ENCODE assay signal across 10 cellular contexts in genomic region chr4:87078987-87079469, GRCh38.
DNase-seq lines count a peak whose midpoint lies in the region; ATAC-seq, FAIRE-seq and TF ChIP-seq lines count a peak whose summit lies in the region.
"Had no signal": no experiment of that assay in that cellular context is flagged by ENCODE, and none has a peak within 500 bp of the region (broad histone marks: within the 10 kb centered on the region; RNA-seq: fewer than 3 reads in every experiment).

No MANE protein-coding gene starts in this region.

- no peaks in the 10 kb centered on the region for H3K9me3 Mint-ChIP-seq in activated CD8-positive, alpha-beta memory T cell treated with anti-CD3 and anti-CD28 coated beads, Interleukin-2, amount 10 ng/mL, durations not matched to agents 7 days and 5 days (ENCODE audit: low read depth)
- H3K9me3 Mint-ChIP-seq in endothelial cell (ENCODE audit: unreplicated experiment) = no peaks in the 10 kb centered on the region
- peaks cover 0 to 1% (median 0%) of the 10 kb centered on the region in 8 donors for H3K9me3 Mint-ChIP-seq in CD4-positive, alpha-beta memory T cell

- POLR2A ChIA-PET in CD4-positive, alpha-beta memory T cell (lab: Charles Lee; ENCODE audit: partially characterized antibody) = no interaction called here

- H3K36me3 Mint-ChIP-seq in activated CD8-positive, alpha-beta memory T cell treated with anti-CD3 and anti-CD28 coated beads, Interleukin-2, amount 10 ng/mL, durations not matched to agents 7 days and 5 days = peaks cover 14% of the 10 kb centered on the region
- no peaks in the 10 kb centered on the region for H3K36me3 Mint-ChIP-seq in endothelial cell (ENCODE audit: low read depth, unreplicated experiment)
- H3K36me3 Mint-ChIP-seq in CD4-positive, alpha-beta memory T cell = no peaks in the 10 kb centered on the region

- 16 to 51% methylated on average over 6 of the region's 6 CpGs for WGBS in sigmoid colon, 2 donors

- H3K4me3 ChIP-seq in bronchial epithelial cell (ENCODE audit: low read depth, low read length) = no peak overlapping the region
- peak overlapping the region in 1 of 4 donors; percentile 10 for H3K4me3 ChIP-seq in sigmoid colon
- H3K4me3 ChIP-seq in CD4-positive, alpha-beta memory T cell (ENCODE audit: low read length in 2 of 2) = no peak overlapping the region

- TF ChIP-seq CTCF in bronchial epithelial cell (IDR thresholded peaks at IDR 0.05; ENCODE audit: insufficient read depth, low read length, severe bottlenecking) (no peak), sigmoid colon (IDR thresholded peaks at IDR 0.05) (no peak), endothelial cell (IDR thresholded peaks at IDR 0.05; ENCODE audit: unreplicated experiment) (no peak)

- H3K4me3 Mint-ChIP-seq in activated CD8-positive, alpha-beta memory T cell treated with anti-CD3 and anti-CD28 coated beads, Interleukin-2, amount 10 ng/mL, durations not matched to agents 7 days and 5 days = no peak overlapping the region
- H3K4me3 Mint-ChIP-seq in endothelial cell (ENCODE audit: unreplicated experiment) = no peak overlapping the region
- no peak overlapping the region for H3K4me3 Mint-ChIP-seq in CD4-positive, alpha-beta memory T cell

- H3K27ac ChIP-seq in sigmoid colon = peak overlapping the region; percentile 77 to 87 (median 85)
- H3K27ac ChIP-seq in CD4-positive, alpha-beta memory T cell (ENCODE audit: low read depth, low read length) = no peak overlapping the region

- no peaks in the 10 kb centered on the region for H3K27me3 Mint-ChIP-seq in activated CD8-positive, alpha-beta memory T cell treated with anti-CD3 and anti-CD28 coated beads, Interleukin-2, amount 10 ng/mL, durations not matched to agents 7 days and 5 days
- H3K27me3 Mint-ChIP-seq in endothelial cell (ENCODE audit: unreplicated experiment) = peaks cover 1% of the 10 kb centered on the region
- H3K27me3 Mint-ChIP-seq in CD4-positive, alpha-beta memory T cell = no peaks in the 10 kb centered on the region

- H3K4me1 ChIP-seq in sigmoid colon = peaks cover 0 to 100% (median 91%) of the 10 kb centered on the region in 4 donors
- H3K4me1 ChIP-seq in CD4-positive, alpha-beta memory T cell (ENCODE audit: insufficient read depth, low read length) = peaks cover 28% of the 10 kb centered on the region

- no peak overlapping the region for H3K27ac Mint-ChIP-seq in activated CD8-positive, alpha-beta memory T cell treated with anti-CD3 and anti-CD28 coated beads, Interleukin-2, amount 10 ng/mL, durations not matched to agents 7 days and 5 days
- no peak overlapping the region for H3K27ac Mint-ChIP-seq in endothelial cell (ENCODE audit: unreplicated experiment)
- H3K27ac Mint-ChIP-seq in CD4-positive, alpha-beta memory T cell = no peak overlapping the region

- intact Hi-C loops in sigmoid colon (cut with DNase I) = no loop called here
- intact Hi-C loops in CD4-positive, alpha-beta memory T cell (cut with micrococcal nuclease) = no loop called here

- H3K4me1 Mint-ChIP-seq in activated CD8-positive, alpha-beta memory T cell treated with anti-CD3 and anti-CD28 coated beads, Interleukin-2, amount 10 ng/mL, durations not matched to agents 7 days and 5 days = peaks cover 22% of the 10 kb centered on the region
- H3K4me1 Mint-ChIP-seq in endothelial cell (ENCODE audit: unreplicated experiment) = peaks cover 20% of the 10 kb centered on the region
- peaks cover 38 to 67% (median 49%) of the 10 kb centered on the region in 4 donors for H3K4me1 Mint-ChIP-seq in CD4-positive, alpha-beta memory T cell

- no peak for FAIRE-seq in bronchial epithelial cell (lab: Jason Lieb, UNC)

- H3K36me3 ChIP-seq in bronchial epithelial cell (ENCODE audit: control insufficient read depth, insufficient read depth, low read length) (peaks cover 3% of the 10 kb centered on the region), sigmoid colon (no peaks in the 10 kb centered on the region)
- no peaks in the 10 kb centered on the region for H3K36me3 ChIP-seq in CD4-positive, alpha-beta memory T cell (ENCODE audit: insufficient read depth, low read length)

- CTCF ChIA-PET in activated CD8-positive, alpha-beta memory T cell treated with anti-CD3 and anti-CD28 coated beads, Interleukin-2, amount 10 ng/mL, durations not matched to agents 7 days and 5 days (lab: Charles Lee) = interaction anchor here (1.0 to 1.5 kb wide), 3 partner anchors 9 to 17 kb away, joined by 3 to 4 read pairs (median 3); no protein-coding TSS in a partner anchor
- CTCF ChIA-PET in CD4-positive, alpha-beta memory T cell (lab: Charles Lee; ENCODE audit: partially characterized antibody) = interaction anchor here (0.6 to 3.7 kb wide), 6 partner anchors 12 to 156 kb away, joined by 3 to 23 read pairs (median 4); partner anchors contain the start of gene AFF1

- no peaks in the 10 kb centered on the region for H3K9me3 ChIP-seq in sigmoid colon
- no peaks in the 10 kb centered on the region for H3K9me3 ChIP-seq in CD4-positive, alpha-beta memory T cell (ENCODE audit: control insufficient read depth in 1 of 2, low read length in 2 of 2)

- H3K27me3 ChIP-seq in bronchial epithelial cell (ENCODE audit: control insufficient read depth, insufficient read depth, low read length) (no peaks in the 10 kb centered on the region), sigmoid colon (no peaks in the 10 kb centered on the region)
- no peaks in the 10 kb centered on the region for H3K27me3 ChIP-seq in CD4-positive, alpha-beta memory T cell (ENCODE audit: insufficient read depth, low read length)

- DNase-seq in EH (ENCODE audit: low read depth) (peak; percentile 93), bronchial epithelial cell (ENCODE audit: low read depth) (peak; percentile 58), hepatic stellate cell (ENCODE audit: low spot score) (peak; percentile 46), sigmoid colon (peak; percentile 81), endothelial cell (ENCODE audit: low spot score) (no peak)
- no peak for DNase-seq in activated CD8-positive, alpha-beta memory T cell treated with anti-CD3 and anti-CD28 coated beads, Interleukin-2, amount 10 ng/mL, durations not matched to agents 7 days and 5 days
- no peak for DNase-seq in CD4-positive, alpha-beta memory T cell
- DNase-seq: activated effector memory CD4-positive, alpha-beta T cell treated with Interleukin-2 at 50 U/mL for 16 hours; DMS53 had no signal

- TF ChIP-seq EP300 in sigmoid colon (IDR thresholded peaks at IDR 0.05) = no peak

- no peak for ATAC-seq in activated CD8-positive, alpha-beta memory T cell treated with anti-CD3 and anti-CD28 coated beads, Interleukin-2, amount 10 ng/mL, durations not matched to agents 7 days and 5 days
- ATAC-seq in GM18520 (IDR thresholded peaks at IDR 0.05; ENCODE audit: unreplicated experiment) = no peak

- no peak for TF ChIP-seq POLR2A in sigmoid colon (IDR thresholded peaks at IDR 0.05)

Comparison
In these comparisons a context has a peak if more than half of its experiments do, and no peak if none do; other contexts are left out.
1. DNase-seq: peak in EH (single experiment), bronchial epithelial cell (single experiment), hepatic stellate cell (single experiment) and sigmoid colon (single experiment); none in activated CD8-positive, alpha-beta memory T cell treated with anti-CD3 and anti-CD28 coated beads, Interleukin-2, amount 10 ng/mL, durations not matched to agents 7 days and 5 days (single experiment), endothelial cell (single experiment) and CD4-positive, alpha-beta memory T cell (0 of 5).